9 cellular contexts compared by ENCODE assay signal in genomic region chr7:114414151-114415053, GRCh38. TPM values are rescaled to one million over a fixed set of nuclear protein-coding genes. Genes with fewer than 3 reads are reported as not detected.
DNase-seq lines count a peak whose midpoint lies in the region; ATAC-seq and FAIRE-seq lines count a peak whose summit lies in the region.
"Had no signal": no experiment of that assay in that cellular context is flagged by ENCODE, and none has a peak within 500 bp of the region (broad histone marks: within the 10 kb centered on the region; RNA-seq: fewer than 3 reads in every experiment).

TSS of gene FOXP2 (plus strand) at chr7:114414815. CDS start at chr7:114426512, 11,697 bp downstream.

- H2BK15ac ChIP-seq in neuronal stem cell (ENCODE audit: low read length) = no peak within 1 kb of the TSS

- no peak within 1 kb of the TSS for H3K4me3 Mint-ChIP-seq in activated CD4-positive, alpha-beta T cell treated with anti-CD3 and anti-CD28 coated beads, Interleukin-2, amount 10 ng/mL, durations not matched to agents 7 days and 5 days
- no peak within 1 kb of the TSS for H3K4me3 Mint-ChIP-seq in stimulated activated naive B cell treated with anti-CD40 and anti-IgM and Interleukin-4, amounts not matched to agents 10 μg/mL and 1 μg/mL and 100 μg/mL, for 72 hours

- no peaks in the 10 kb centered on the region for H3K27me3 ChIP-seq in neuronal stem cell (ENCODE audit: control insufficient read depth in 3 of 3, insufficient read depth in 3 of 3, low read depth in 1 of 3, low read length in 3 of 3)

- H3K9me3 Mint-ChIP-seq in activated CD4-positive, alpha-beta T cell treated with anti-CD3 and anti-CD28 coated beads, Interleukin-2, amount 10 ng/mL, durations not matched to agents 7 days and 5 days = no peaks in the 10 kb centered on the region
- H3K9me3 Mint-ChIP-seq in stimulated activated naive B cell treated with anti-CD40 and anti-IgM and Interleukin-4, amounts not matched to agents 10 μg/mL and 1 μg/mL and 100 μg/mL, for 72 hours = no peaks in the 10 kb centered on the region

- ATAC-seq in stimulated activated naive B cell treated with anti-CD40 and anti-IgM and Interleukin-4, amounts not matched to agents 10 μg/mL and 1 μg/mL and 100 μg/mL, for 72 hours (replicated peaks) = no peak

- no peaks in the 10 kb centered on the region for H3K9me3 ChIP-seq in neuronal stem cell (replicated peaks in 1 of 2; ENCODE audit: control insufficient read depth in 2 of 2, insufficient read depth in 1 of 2, low read depth in 1 of 2, low read length in 2 of 2)

- no peak within 1 kb of the TSS for H4K8ac ChIP-seq in neuronal stem cell (ENCODE audit: low read depth, low read length)

- H2AFZ ChIP-seq in neuronal stem cell (ENCODE audit: low read length) = peak within 1 kb of the TSS; percentile 62

- no peak within 1 kb of the TSS for H3K4me2 ChIP-seq in neuronal stem cell (ENCODE audit: insufficient read depth, low read length, poor library complexity, severe bottlenecking)

- no CpG with 5 or more reads among the region's 2 CpGs for WGBS in neuronal stem cell (ENCODE audit: extremely low coverage in 2 of 2, insufficient read length in 2 of 2, insufficient replicate concordance in 1 of 2), 2 donors

- no peak within 1 kb of the TSS for H3K23ac ChIP-seq in neuronal stem cell (ENCODE audit: low read depth, low read length, poor library complexity)

- no peak within 1 kb of the TSS for H2BK5ac ChIP-seq in neuronal stem cell (ENCODE audit: low read length)

- CTCF ChIA-PET in activated CD4-positive, alpha-beta T cell treated with anti-CD3 and anti-CD28 coated beads, Interleukin-2, amount 10 ng/mL, durations not matched to agents 7 days and 5 days (lab: Charles Lee) = interaction anchor here (0.6 kb wide), 1 partner anchor 23 kb away, joined by 4 read pairs; no protein-coding TSS in a partner anchor

- H3K36me3 Mint-ChIP-seq in activated CD4-positive, alpha-beta T cell treated with anti-CD3 and anti-CD28 coated beads, Interleukin-2, amount 10 ng/mL, durations not matched to agents 7 days and 5 days (ENCODE audit: low read depth) = no peaks in the 10 kb centered on the region
- no peaks in the 10 kb centered on the region for H3K36me3 Mint-ChIP-seq in stimulated activated naive B cell treated with anti-CD40 and anti-IgM and Interleukin-4, amounts not matched to agents 10 μg/mL and 1 μg/mL and 100 μg/mL, for 72 hours

- peak within 1 kb of the TSS in 1 of 2 donors; percentile 49 for H3K4me3 ChIP-seq in neuronal stem cell (ENCODE audit: low read length in 2 of 2)

- H3K27ac ChIP-seq in epithelial cell of prostate (peak within 1 kb of the TSS; percentile 23), neuronal stem cell (replicated peaks; ENCODE audit: low read length) (no peak within 1 kb of the TSS)

- POLR2A ChIA-PET in activated CD4-positive, alpha-beta T cell treated with anti-CD3 and anti-CD28 coated beads, Interleukin-2, amount 10 ng/mL, durations not matched to agents 7 days and 5 days (lab: Charles Lee) = no interaction called here

- no peak within 1 kb of the TSS for H3K27ac Mint-ChIP-seq in activated CD4-positive, alpha-beta T cell treated with anti-CD3 and anti-CD28 coated beads, Interleukin-2, amount 10 ng/mL, durations not matched to agents 7 days and 5 days
- no peak within 1 kb of the TSS for H3K27ac Mint-ChIP-seq in stimulated activated naive B cell treated with anti-CD40 and anti-IgM and Interleukin-4, amounts not matched to agents 10 μg/mL and 1 μg/mL and 100 μg/mL, for 72 hours

- no peak within 1 kb of the TSS for H3K9ac ChIP-seq in neuronal stem cell (ENCODE audit: low read depth, low read length, poor library complexity)

- H3K4me1 ChIP-seq in neuronal stem cell (ENCODE audit: control insufficient read depth in 2 of 2, insufficient read depth in 1 of 2, low read depth in 1 of 2, low read length in 2 of 2) = peaks cover 7 to 29% of the 10 kb centered on the region in 2 donors

- H2BK120ac ChIP-seq in neuronal stem cell (ENCODE audit: low read depth, low read length) = no peak within 1 kb of the TSS

- H4K91ac ChIP-seq in neuronal stem cell (ENCODE audit: low read depth, low read length, poor library complexity) = no peak within 1 kb of the TSS

- H3K4me1 Mint-ChIP-seq in activated CD4-positive, alpha-beta T cell treated with anti-CD3 and anti-CD28 coated beads, Interleukin-2, amount 10 ng/mL, durations not matched to agents 7 days and 5 days = no peaks in the 10 kb centered on the region
- H3K4me1 Mint-ChIP-seq in stimulated activated naive B cell treated with anti-CD40 and anti-IgM and Interleukin-4, amounts not matched to agents 10 μg/mL and 1 μg/mL and 100 μg/mL, for 72 hours = no peaks in the 10 kb centered on the region

- H2AK5ac ChIP-seq in neuronal stem cell (ENCODE audit: low read depth, low read length) = no peak within 1 kb of the TSS

- no peak for FAIRE-seq in HTR-8/SVneo (lab: Jason Lieb, UNC)

- DNase-seq in DMS 273 treated with DMSO at 0.1 percent for 48 hours (lab: John Stamatoyannopoulos, UW) (peak; percentile 97), NCI-H446 treated with DMSO at 0.1 percent for 48 hours (lab: John Stamatoyannopoulos, UW) (peak; percentile 87), epithelial cell of prostate (ENCODE audit: low read depth, low spot score) (no peak), neuronal stem cell (ENCODE audit: low spot score) (no peak), HTR-8/SVneo (ENCODE audit: insufficient read length, low spot score) (no peak), Ammon's horn (ENCODE audit: low spot score) (no peak)
- no peak for DNase-seq in activated CD4-positive, alpha-beta T cell treated with anti-CD3 and anti-CD28 coated beads, Interleukin-2, amount 10 ng/mL, durations not matched to agents 7 days and 5 days
- no peak for DNase-seq in stimulated activated naive B cell treated with anti-CD40 and anti-IgM and Interleukin-4, amounts not matched to agents 10 μg/mL and 1 μg/mL and 100 μg/mL, for 72 hours
- DNase-seq: erythroblast had no signal

- H3K79me1 ChIP-seq in neuronal stem cell (ENCODE audit: low read depth, low read length) = no peaks in the 10 kb centered on the region

- H3K36me3 ChIP-seq in neuronal stem cell (replicated peaks in 1 of 2; ENCODE audit: control insufficient read depth in 2 of 2, insufficient read depth in 2 of 2, low read length in 2 of 2) = no peaks in the 10 kb centered on the region

- no peaks in the 10 kb centered on the region for H3K27me3 Mint-ChIP-seq in activated CD4-positive, alpha-beta T cell treated with anti-CD3 and anti-CD28 coated beads, Interleukin-2, amount 10 ng/mL, durations not matched to agents 7 days and 5 days
- no peaks in the 10 kb centered on the region for H3K27me3 Mint-ChIP-seq in stimulated activated naive B cell treated with anti-CD40 and anti-IgM and Interleukin-4, amounts not matched to agents 10 μg/mL and 1 μg/mL and 100 μg/mL, for 72 hours

- H3K18ac ChIP-seq in neuronal stem cell (ENCODE audit: low read length) = no peak within 1 kb of the TSS

- no peak within 1 kb of the TSS for H3K4ac ChIP-seq in neuronal stem cell (ENCODE audit: low read length)

- no peak within 1 kb of the TSS for H2BK12ac ChIP-seq in neuronal stem cell (ENCODE audit: low read length)

- no peak within 1 kb of the TSS for H3K14ac ChIP-seq in neuronal stem cell (ENCODE audit: low read length)

RNA-seq across cellular contexts. Expression of gene FOXP2, which starts in this region (rescaled TPM):
- polyA plus RNA-seq in neuronal stem cell (2013, experiment 1 of 2) = 0.45 TPM
- polyA plus RNA-seq in neuronal stem cell (2013, experiment 2 of 2) = 0.54 TPM
- total RNA-seq in activated CD4-positive, alpha-beta T cell treated with anti-CD3 and anti-CD28 coated beads, Interleukin-2, amount 10 ng/mL, durations not matched to agents 7 days and 5 days = not detected

Comparison
In these comparisons a context has a peak if more than half of its experiments do, and no peak if none do; other contexts are left out.
1. DNase-seq: peak in DMS 273 treated with DMSO at 0.1 percent for 48 hours (single experiment) and NCI-H446 treated with DMSO at 0.1 percent for 48 hours (single experiment); none in epithelial cell of prostate (single experiment), neuronal stem cell (single experiment), activated CD4-positive, alpha-beta T cell treated with anti-CD3 and anti-CD28 coated beads, Interleukin-2, amount 10 ng/mL, durations not matched to agents 7 days and 5 days (single experiment), HTR-8/SVneo (single experiment), Ammon's horn (single experiment) and stimulated activated naive B cell treated with anti-CD40 and anti-IgM and Interleukin-4, amounts not matched to agents 10 μg/mL and 1 μg/mL and 100 μg/mL, for 72 hours (single experiment).